9 cellular contexts compared by ENCODE assay signal in the genomic region with DNA sequence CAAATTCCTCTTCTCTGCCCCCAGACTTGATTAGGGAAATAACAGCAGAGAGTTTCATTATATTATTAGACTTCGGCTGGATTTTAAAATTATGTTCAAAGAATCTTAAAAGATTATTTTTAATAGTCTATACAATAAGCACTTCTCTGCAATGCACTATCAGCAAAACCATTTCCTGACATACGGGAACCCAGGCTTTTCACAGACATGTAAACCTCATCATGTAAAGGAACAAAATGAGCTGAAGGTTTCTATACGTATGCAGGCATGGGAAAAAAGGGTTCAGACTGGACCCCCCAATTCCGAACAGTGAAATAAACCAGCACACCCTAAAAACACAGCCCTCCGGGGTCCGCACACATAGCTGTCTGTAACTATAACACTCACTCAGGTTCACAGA.
DNase-seq lines count a peak whose midpoint lies in the region; ATAC-seq and TF ChIP-seq lines count a peak whose summit lies in the region.
"Had no signal": no experiment of that assay in that cellular context is flagged by ENCODE, and none has a peak within 500 bp of the region (broad histone marks: within the 10 kb centered on the region; RNA-seq: fewer than 3 reads in every experiment).

No MANE protein-coding gene starts in this region.

- H4K20me1 ChIP-seq in smooth muscle cell (ENCODE audit: low read depth) = no peaks in the 10 kb centered on the region

- H2AFZ ChIP-seq in smooth muscle cell (ENCODE audit: low read depth) = peak overlapping the region; percentile 77

- H3K36me3 ChIP-seq in KOPT-K1 (ENCODE audit: insufficient read depth, low read length) (no peaks in the 10 kb centered on the region), smooth muscle cell (ENCODE audit: low read depth) (no peaks in the 10 kb centered on the region)

- H3K36me3 Mint-ChIP-seq in activated T-helper 2 cell treated with anti-CD3 and anti-CD28 coated beads, Interferon-gamma antibody, Interleukin-2, Interleukin-4, amounts not matched to agents 10 μg/mL and 5 μg/mL and 100 μg/mL, durations not matched to agents 14 hours and 24 hours and 36 hours (ENCODE audit: low read depth) = peaks cover 55% of the 10 kb centered on the region
- H3K36me3 Mint-ChIP-seq in immature natural killer cell = peaks cover 1 to 11% (median 5%) of the 10 kb centered on the region in 3 donors

- no peak for TF ChIP-seq CTCF in smooth muscle cell (IDR thresholded peaks at IDR 0.05; ENCODE audit: borderline replicate concordance, insufficient read depth, poor library complexity, severe bottlenecking)

- peaks cover 54% of the 10 kb centered on the region for H3K4me1 Mint-ChIP-seq in activated T-helper 2 cell treated with anti-CD3 and anti-CD28 coated beads, Interferon-gamma antibody, Interleukin-2, Interleukin-4, amounts not matched to agents 10 μg/mL and 5 μg/mL and 100 μg/mL, durations not matched to agents 14 hours and 24 hours and 36 hours (ENCODE audit: low read depth)
- H3K4me1 Mint-ChIP-seq in immature natural killer cell = peaks cover 32 to 40% of the 10 kb centered on the region in 2 donors

- ATAC-seq in HG02763 (IDR thresholded peaks at IDR 0.05; ENCODE audit: unreplicated experiment) = no peak

- no peaks in the 10 kb centered on the region for H3K9me3 Mint-ChIP-seq in activated T-helper 2 cell treated with anti-CD3 and anti-CD28 coated beads, Interferon-gamma antibody, Interleukin-2, Interleukin-4, amounts not matched to agents 10 μg/mL and 5 μg/mL and 100 μg/mL, durations not matched to agents 14 hours and 24 hours and 36 hours
- no peaks in the 10 kb centered on the region for H3K9me3 Mint-ChIP-seq in immature natural killer cell

- H3K9me3 ChIP-seq in KOPT-K1 (ENCODE audit: insufficient read depth, low read length, poor library complexity, severe bottlenecking) = no peaks in the 10 kb centered on the region
- no peaks in the 10 kb centered on the region for H3K9me3 ChIP-seq in smooth muscle cell (replicated peaks; ENCODE audit: low read depth)

- no peak for DNase-seq in activated T-helper 2 cell treated with anti-CD3 and anti-CD28 coated beads, Interferon-gamma antibody, Interleukin-2, Interleukin-4, amounts not matched to agents 10 μg/mL and 5 μg/mL and 100 μg/mL, durations not matched to agents 14 hours and 24 hours and 36 hours (ENCODE audit: low spot score)
- DNase-seq in immature natural killer cell (no peak), smooth muscle cell (lab: John Stamatoyannopoulos, UW; ENCODE audit: unreplicated experiment) (no peak), LoVo (ENCODE audit: low spot score) (no peak), NCI-H2171 treated with DMSO at 0.1 percent for 48 hours (lab: John Stamatoyannopoulos, UW) (no peak), NCI-H82 (lab: John Stamatoyannopoulos, UW) (no peak)
- DNase-seq: activated CD8-positive, alpha-beta memory T cell treated with anti-CD3 and anti-CD28 coated beads, Interleukin-2, amount 50 U/mL, for 48 hours had no signal

- 61% methylated on average over 6 of the region's 6 CpGs for WGBS in smooth muscle cell (ENCODE audit: low lambda C conversion rate)

- H3F3A ChIP-seq in smooth muscle cell (ENCODE audit: low read depth) = no peaks in the 10 kb centered on the region

- H3K27me3 ChIP-seq in smooth muscle cell (ENCODE audit: low read depth) = no peaks in the 10 kb centered on the region

- peak overlapping the region; percentile 57 for H3K27ac ChIP-seq in KOPT-K1 (ENCODE audit: low read depth, low read length, poor library complexity, severe bottlenecking)
- peak overlapping the region; percentile 87 for H3K27ac ChIP-seq in smooth muscle cell (ENCODE audit: low read depth)

- peak overlapping the region; percentile 48 for H3K4me3 ChIP-seq in smooth muscle cell

- H3K4me2 ChIP-seq in smooth muscle cell = peak overlapping the region; percentile 78

- H3K9ac ChIP-seq in smooth muscle cell (ENCODE audit: low read depth) = peak overlapping the region; percentile 75

- H3K79me2 ChIP-seq in smooth muscle cell (ENCODE audit: low read depth) = no peaks in the 10 kb centered on the region

- intact Hi-C loops in activated T-helper 2 cell treated with anti-CD3 and anti-CD28 coated beads, Interferon-gamma antibody, Interleukin-2, Interleukin-4, amounts not matched to agents 10 μg/mL and 5 μg/mL and 100 μg/mL, durations not matched to agents 14 hours and 24 hours and 36 hours (cut with micrococcal nuclease) = loop anchor here (1.0 to 5.0 kb wide), 8 partner anchors 12 to 235 kb away; no protein-coding TSS in a partner anchor

- peaks cover 5% of the 10 kb centered on the region for H3K4me1 ChIP-seq in smooth muscle cell (ENCODE audit: low read depth)

- no peaks in the 10 kb centered on the region for H3K27me3 Mint-ChIP-seq in activated T-helper 2 cell treated with anti-CD3 and anti-CD28 coated beads, Interferon-gamma antibody, Interleukin-2, Interleukin-4, amounts not matched to agents 10 μg/mL and 5 μg/mL and 100 μg/mL, durations not matched to agents 14 hours and 24 hours and 36 hours (ENCODE audit: low read depth)
- peaks cover 0 to 2% (median 0%) of the 10 kb centered on the region in 3 donors for H3K27me3 Mint-ChIP-seq in immature natural killer cell (ENCODE audit: low read depth in 3 of 3)

- peak overlapping the region; percentile 91 for H3K27ac Mint-ChIP-seq in activated T-helper 2 cell treated with anti-CD3 and anti-CD28 coated beads, Interferon-gamma antibody, Interleukin-2, Interleukin-4, amounts not matched to agents 10 μg/mL and 5 μg/mL and 100 μg/mL, durations not matched to agents 14 hours and 24 hours and 36 hours
- H3K27ac Mint-ChIP-seq in immature natural killer cell = peak overlapping the region in 5 of 6 donors; percentile 9 to 89 (median 61)

- H3K4me3 Mint-ChIP-seq in activated T-helper 2 cell treated with anti-CD3 and anti-CD28 coated beads, Interferon-gamma antibody, Interleukin-2, Interleukin-4, amounts not matched to agents 10 μg/mL and 5 μg/mL and 100 μg/mL, durations not matched to agents 14 hours and 24 hours and 36 hours (ENCODE audit: low read depth) = peak overlapping the region; percentile 90
- H3K4me3 Mint-ChIP-seq in immature natural killer cell = peak overlapping the region; percentile 82 to 91 (median 88)
